1 cellular context compared by ENCODE assay signal in the genomic region with DNA sequence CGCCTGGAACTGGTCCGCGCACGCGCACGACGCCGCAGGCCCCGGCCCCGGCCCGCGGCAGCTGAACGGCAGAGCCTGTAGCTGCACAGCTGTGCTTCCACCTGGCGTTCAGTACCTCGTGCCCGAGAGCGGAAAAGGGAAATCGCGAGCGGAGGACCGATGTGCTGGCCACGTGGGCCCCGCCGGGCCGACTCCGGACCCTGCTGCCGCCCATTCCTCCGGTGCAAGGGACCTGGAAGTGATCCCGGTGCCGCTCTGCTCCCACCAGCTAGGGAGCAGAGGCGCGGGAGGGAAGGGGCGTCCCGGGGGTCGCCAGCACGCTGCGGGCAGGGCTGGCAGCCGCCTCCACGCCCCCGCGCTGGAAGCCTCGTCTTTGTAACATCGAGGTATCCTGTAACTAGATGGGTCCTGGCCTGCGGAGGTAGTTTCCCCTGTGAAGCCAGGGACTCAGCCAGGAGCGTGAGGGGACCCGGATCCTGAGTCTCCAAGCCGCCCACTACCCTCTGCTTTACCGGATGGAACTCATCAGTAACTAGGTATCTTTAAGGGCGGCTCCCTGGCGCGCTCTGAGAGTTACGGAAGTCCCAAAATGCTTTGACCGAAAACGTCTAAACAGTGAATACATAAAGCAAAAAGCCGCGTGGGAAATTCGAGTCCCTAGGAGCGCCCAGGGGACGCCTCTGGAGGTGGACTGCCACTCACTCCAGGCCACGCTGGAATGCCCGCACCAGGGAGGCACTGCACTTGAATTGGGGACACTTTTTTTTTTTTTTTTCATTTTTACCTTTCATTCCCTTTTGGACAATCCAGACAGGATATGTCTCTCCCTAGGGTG.
TF ChIP-seq lines count a peak whose summit lies in the region.

No MANE protein-coding gene starts in this region.

TF ChIP-seq in K562, 482 proteins besides CTCF, POLR2A, EP300 and RAD21 (continued from another document and continues in another):
- TF ChIP-seq, protein P1, sequence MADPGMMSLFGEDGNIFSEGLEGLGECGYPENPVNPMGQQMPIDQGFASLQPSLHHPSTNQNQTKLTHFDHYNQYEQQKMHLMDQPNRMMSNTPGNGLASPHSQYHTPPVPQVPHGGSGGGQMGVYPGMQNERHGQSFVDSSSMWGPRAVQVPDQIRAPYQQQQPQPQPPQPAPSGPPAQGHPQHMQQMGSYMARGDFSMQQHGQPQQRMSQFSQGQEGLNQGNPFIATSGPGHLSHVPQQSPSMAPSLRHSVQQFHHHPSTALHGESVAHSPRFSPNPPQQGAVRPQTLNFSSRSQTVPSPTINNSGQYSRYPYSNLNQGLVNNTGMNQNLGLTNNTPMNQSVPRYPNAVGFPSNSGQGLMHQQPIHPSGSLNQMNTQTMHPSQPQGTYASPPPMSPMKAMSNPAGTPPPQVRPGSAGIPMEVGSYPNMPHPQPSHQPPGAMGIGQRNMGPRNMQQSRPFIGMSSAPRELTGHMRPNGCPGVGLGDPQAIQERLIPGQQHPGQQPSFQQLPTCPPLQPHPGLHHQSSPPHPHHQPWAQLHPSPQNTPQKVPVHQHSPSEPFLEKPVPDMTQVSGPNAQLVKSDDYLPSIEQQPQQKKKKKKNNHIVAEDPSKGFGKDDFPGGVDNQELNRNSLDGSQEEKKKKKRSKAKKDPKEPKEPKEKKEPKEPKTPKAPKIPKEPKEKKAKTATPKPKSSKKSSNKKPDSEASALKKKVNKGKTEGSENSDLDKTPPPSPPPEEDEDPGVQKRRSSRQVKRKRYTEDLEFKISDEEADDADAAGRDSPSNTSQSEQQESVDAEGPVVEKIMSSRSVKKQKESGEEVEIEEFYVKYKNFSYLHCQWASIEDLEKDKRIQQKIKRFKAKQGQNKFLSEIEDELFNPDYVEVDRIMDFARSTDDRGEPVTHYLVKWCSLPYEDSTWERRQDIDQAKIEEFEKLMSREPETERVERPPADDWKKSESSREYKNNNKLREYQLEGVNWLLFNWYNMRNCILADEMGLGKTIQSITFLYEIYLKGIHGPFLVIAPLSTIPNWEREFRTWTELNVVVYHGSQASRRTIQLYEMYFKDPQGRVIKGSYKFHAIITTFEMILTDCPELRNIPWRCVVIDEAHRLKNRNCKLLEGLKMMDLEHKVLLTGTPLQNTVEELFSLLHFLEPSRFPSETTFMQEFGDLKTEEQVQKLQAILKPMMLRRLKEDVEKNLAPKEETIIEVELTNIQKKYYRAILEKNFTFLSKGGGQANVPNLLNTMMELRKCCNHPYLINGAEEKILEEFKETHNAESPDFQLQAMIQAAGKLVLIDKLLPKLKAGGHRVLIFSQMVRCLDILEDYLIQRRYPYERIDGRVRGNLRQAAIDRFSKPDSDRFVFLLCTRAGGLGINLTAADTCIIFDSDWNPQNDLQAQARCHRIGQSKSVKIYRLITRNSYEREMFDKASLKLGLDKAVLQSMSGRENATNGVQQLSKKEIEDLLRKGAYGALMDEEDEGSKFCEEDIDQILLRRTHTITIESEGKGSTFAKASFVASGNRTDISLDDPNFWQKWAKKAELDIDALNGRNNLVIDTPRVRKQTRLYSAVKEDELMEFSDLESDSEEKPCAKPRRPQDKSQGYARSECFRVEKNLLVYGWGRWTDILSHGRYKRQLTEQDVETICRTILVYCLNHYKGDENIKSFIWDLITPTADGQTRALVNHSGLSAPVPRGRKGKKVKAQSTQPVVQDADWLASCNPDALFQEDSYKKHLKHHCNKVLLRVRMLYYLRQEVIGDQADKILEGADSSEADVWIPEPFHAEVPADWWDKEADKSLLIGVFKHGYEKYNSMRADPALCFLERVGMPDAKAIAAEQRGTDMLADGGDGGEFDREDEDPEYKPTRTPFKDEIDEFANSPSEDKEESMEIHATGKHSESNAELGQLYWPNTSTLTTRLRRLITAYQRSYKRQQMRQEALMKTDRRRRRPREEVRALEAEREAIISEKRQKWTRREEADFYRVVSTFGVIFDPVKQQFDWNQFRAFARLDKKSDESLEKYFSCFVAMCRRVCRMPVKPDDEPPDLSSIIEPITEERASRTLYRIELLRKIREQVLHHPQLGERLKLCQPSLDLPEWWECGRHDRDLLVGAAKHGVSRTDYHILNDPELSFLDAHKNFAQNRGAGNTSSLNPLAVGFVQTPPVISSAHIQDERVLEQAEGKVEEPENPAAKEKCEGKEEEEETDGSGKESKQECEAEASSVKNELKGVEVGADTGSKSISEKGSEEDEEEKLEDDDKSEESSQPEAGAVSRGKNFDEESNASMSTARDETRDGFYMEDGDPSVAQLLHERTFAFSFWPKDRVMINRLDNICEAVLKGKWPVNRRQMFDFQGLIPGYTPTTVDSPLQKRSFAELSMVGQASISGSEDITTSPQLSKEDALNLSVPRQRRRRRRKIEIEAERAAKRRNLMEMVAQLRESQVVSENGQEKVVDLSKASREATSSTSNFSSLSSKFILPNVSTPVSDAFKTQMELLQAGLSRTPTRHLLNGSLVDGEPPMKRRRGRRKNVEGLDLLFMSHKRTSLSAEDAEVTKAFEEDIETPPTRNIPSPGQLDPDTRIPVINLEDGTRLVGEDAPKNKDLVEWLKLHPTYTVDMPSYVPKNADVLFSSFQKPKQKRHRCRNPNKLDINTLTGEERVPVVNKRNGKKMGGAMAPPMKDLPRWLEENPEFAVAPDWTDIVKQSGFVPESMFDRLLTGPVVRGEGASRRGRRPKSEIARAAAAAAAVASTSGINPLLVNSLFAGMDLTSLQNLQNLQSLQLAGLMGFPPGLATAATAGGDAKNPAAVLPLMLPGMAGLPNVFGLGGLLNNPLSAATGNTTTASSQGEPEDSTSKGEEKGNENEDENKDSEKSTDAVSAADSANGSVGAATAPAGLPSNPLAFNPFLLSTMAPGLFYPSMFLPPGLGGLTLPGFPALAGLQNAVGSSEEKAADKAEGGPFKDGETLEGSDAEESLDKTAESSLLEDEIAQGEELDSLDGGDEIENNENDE (IDR thresholded peaks at IDR 0.05; ENCODE audit: low read depth, low read length): no peak
- TF ChIP-seq TEAD2 (tag; IDR thresholded peaks at IDR 0.05) (no peak), SAP30 (IDR thresholded peaks at IDR 0.05; ENCODE audit: borderline replicate concordance, insufficient read depth, low read depth, low read length, poor library complexity, severe bottlenecking) (peak; percentile 92), FOXJ2 (tag; IDR thresholded peaks at IDR 0.05) (no peak), ZNF707 (CRISPR knock-in tag; conservative IDR thresholded peaks at IDR 0.05) (no peak), CREM (IDR thresholded peaks at IDR 0.05; ENCODE audit: low read depth) (no peak; the same call in 1 of the 2 replicates), ZNF146 (CRISPR knock-in tag; IDR thresholded peaks at IDR 0.05; ENCODE audit: unreplicated experiment) (no peak), ZNF224 (CRISPR knock-in tag; IDR thresholded peaks at IDR 0.05) (no peak), RNF2 (IDR thresholded peaks at IDR 0.05) (peak; percentile 83), BCOR (IDR thresholded peaks at IDR 0.05) (peak; percentile 30; the same call in 1 of the 2 replicates), RBM14 (IDR thresholded peaks at IDR 0.05; ENCODE audit: borderline replicate concordance, insufficient read depth, low read depth, low read length) (no peak), POLR3G (IDR thresholded peaks at IDR 0.05; ENCODE audit: extremely low read depth, insufficient read length, insufficient replicate concordance) (no peak), SMARCE1 (IDR thresholded peaks at IDR 0.05) (no peak), PHB (CRISPR knock-in tag; IDR thresholded peaks at IDR 0.05) (no peak), SMAD4 (CRISPR knock-in tag; conservative IDR thresholded peaks at IDR 0.05) (peak; percentile 3), MAFK (IDR thresholded peaks at IDR 0.05; ENCODE audit: low read length) (no peak), ATF1 (CRISPR knock-in tag; IDR thresholded peaks at IDR 0.05) (no peak), ATF1 (tag; IDR thresholded peaks at IDR 0.05) (peak; percentile 64), KDM2B (CRISPR knock-in tag; IDR thresholded peaks at IDR 0.05) (peak; percentile 93; the same call in 1 of the 2 replicates), HDAC6 (IDR thresholded peaks at IDR 0.05; ENCODE audit: low read depth, low read length) (no peak)
- TF ChIP-seq, protein P2, sequence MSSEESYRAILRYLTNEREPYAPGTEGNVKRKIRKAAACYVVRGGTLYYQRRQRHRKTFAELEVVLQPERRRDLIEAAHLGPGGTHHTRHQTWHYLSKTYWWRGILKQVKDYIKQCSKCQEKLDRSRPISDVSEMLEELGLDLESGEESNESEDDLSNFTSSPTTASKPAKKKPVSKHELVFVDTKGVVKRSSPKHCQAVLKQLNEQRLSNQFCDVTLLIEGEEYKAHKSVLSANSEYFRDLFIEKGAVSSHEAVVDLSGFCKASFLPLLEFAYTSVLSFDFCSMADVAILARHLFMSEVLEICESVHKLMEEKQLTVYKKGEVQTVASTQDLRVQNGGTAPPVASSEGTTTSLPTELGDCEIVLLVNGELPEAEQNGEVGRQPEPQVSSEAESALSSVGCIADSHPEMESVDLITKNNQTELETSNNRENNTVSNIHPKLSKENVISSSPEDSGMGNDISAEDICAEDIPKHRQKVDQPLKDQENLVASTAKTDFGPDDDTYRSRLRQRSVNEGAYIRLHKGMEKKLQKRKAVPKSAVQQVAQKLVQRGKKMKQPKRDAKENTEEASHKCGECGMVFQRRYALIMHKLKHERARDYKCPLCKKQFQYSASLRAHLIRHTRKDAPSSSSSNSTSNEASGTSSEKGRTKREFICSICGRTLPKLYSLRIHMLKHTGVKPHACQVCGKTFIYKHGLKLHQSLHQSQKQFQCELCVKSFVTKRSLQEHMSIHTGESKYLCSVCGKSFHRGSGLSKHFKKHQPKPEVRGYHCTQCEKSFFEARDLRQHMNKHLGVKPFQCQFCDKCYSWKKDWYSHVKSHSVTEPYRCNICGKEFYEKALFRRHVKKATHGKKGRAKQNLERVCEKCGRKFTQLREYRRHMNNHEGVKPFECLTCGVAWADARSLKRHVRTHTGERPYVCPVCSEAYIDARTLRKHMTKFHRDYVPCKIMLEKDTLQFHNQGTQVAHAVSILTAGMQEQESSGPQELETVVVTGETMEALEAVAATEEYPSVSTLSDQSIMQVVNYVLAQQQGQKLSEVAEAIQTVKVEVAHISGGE (CRISPR knock-in tag; IDR thresholded peaks at IDR 0.05): peak in 1 of 3 experiments; percentile 31; a peak in 1 of 6 replicates
- TF ChIP-seq, protein P3, sequence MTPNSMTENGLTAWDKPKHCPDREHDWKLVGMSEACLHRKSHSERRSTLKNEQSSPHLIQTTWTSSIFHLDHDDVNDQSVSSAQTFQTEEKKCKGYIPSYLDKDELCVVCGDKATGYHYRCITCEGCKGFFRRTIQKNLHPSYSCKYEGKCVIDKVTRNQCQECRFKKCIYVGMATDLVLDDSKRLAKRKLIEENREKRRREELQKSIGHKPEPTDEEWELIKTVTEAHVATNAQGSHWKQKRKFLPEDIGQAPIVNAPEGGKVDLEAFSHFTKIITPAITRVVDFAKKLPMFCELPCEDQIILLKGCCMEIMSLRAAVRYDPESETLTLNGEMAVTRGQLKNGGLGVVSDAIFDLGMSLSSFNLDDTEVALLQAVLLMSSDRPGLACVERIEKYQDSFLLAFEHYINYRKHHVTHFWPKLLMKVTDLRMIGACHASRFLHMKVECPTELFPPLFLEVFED (CRISPR knock-in tag; conservative IDR thresholded peaks at IDR 0.05): no peak
- TF ChIP-seq, protein P4, sequence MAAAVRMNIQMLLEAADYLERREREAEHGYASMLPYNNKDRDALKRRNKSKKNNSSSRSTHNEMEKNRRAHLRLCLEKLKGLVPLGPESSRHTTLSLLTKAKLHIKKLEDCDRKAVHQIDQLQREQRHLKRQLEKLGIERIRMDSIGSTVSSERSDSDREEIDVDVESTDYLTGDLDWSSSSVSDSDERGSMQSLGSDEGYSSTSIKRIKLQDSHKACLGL (CRISPR knock-in tag; IDR thresholded peaks at IDR 0.05; ENCODE audit: borderline replicate concordance, poor library complexity, severe bottlenecking): peak; percentile 88
- TF ChIP-seq, protein P5, sequence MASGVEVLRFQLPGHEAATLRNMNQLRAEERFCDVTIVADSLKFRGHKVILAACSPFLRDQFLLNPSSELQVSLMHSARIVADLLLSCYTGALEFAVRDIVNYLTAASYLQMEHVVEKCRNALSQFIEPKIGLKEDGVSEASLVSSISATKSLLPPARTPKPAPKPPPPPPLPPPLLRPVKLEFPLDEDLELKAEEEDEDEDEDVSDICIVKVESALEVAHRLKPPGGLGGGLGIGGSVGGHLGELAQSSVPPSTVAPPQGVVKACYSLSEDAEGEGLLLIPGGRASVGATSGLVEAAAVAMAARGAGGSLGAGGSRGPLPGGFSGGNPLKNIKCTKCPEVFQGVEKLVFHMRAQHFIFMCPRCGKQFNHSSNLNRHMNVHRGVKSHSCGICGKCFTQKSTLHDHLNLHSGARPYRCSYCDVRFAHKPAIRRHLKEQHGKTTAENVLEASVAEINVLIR (CRISPR knock-in tag; IDR thresholded peaks at IDR 0.05): no peak
- TF ChIP-seq, protein P6, sequence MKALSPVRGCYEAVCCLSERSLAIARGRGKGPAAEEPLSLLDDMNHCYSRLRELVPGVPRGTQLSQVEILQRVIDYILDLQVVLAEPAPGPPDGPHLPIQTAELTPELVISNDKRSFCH (CRISPR knock-in tag; IDR thresholded peaks at IDR 0.05): no peak
- TF ChIP-seq, protein P6 (tag; IDR thresholded peaks at IDR 0.05): peak; percentile 89
- TF ChIP-seq, protein P7, sequence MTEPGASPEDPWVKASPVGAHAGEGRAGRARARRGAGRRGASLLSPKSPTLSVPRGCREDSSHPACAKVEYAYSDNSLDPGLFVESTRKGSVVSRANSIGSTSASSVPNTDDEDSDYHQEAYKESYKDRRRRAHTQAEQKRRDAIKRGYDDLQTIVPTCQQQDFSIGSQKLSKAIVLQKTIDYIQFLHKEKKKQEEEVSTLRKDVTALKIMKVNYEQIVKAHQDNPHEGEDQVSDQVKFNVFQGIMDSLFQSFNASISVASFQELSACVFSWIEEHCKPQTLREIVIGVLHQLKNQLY (CRISPR knock-in tag; conservative IDR thresholded peaks at IDR 0.05): no peak
- TF ChIP-seq, protein P8, sequence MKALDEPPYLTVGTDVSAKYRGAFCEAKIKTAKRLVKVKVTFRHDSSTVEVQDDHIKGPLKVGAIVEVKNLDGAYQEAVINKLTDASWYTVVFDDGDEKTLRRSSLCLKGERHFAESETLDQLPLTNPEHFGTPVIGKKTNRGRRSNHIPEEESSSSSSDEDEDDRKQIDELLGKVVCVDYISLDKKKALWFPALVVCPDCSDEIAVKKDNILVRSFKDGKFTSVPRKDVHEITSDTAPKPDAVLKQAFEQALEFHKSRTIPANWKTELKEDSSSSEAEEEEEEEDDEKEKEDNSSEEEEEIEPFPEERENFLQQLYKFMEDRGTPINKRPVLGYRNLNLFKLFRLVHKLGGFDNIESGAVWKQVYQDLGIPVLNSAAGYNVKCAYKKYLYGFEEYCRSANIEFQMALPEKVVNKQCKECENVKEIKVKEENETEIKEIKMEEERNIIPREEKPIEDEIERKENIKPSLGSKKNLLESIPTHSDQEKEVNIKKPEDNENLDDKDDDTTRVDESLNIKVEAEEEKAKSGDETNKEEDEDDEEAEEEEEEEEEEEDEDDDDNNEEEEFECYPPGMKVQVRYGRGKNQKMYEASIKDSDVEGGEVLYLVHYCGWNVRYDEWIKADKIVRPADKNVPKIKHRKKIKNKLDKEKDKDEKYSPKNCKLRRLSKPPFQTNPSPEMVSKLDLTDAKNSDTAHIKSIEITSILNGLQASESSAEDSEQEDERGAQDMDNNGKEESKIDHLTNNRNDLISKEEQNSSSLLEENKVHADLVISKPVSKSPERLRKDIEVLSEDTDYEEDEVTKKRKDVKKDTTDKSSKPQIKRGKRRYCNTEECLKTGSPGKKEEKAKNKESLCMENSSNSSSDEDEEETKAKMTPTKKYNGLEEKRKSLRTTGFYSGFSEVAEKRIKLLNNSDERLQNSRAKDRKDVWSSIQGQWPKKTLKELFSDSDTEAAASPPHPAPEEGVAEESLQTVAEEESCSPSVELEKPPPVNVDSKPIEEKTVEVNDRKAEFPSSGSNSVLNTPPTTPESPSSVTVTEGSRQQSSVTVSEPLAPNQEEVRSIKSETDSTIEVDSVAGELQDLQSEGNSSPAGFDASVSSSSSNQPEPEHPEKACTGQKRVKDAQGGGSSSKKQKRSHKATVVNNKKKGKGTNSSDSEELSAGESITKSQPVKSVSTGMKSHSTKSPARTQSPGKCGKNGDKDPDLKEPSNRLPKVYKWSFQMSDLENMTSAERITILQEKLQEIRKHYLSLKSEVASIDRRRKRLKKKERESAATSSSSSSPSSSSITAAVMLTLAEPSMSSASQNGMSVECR (CRISPR knock-in tag; IDR thresholded peaks at IDR 0.05): no peak; the same call in 1 of the 2 replicates
